21 cellular contexts compared by ENCODE assay signal in the genomic region with DNA sequence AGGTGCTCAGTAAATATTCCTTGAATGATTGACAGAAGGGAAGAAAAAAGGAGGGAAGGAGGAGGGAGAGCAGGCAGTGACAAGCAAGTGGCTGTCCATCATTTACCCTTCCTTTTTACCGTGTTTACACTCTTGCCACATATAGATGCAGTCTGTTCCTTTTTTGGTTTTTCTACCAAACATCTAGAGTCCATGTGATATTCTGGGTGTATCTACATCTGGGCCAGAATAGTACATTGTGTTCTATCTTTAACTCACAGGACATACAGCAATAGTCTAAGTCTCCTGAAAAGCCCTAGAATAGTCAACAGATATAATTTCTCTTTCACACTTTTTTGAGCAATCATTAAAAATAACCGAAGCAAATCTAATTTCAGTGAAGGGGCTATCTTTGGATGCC.
"Had no signal": no experiment of that assay in that cellular context is flagged by ENCODE, and none has a peak within 500 bp of the region (broad histone marks: within the 10 kb centered on the region; RNA-seq: fewer than 3 reads in every experiment).

No MANE protein-coding gene starts in this region.

- H3K9me3 ChIP-seq: colonic mucosa, heart right ventricle, left lung, psoas muscle, stomach had no signal

- H3K4me1 ChIP-seq: colonic mucosa, stomach had no signal

- H3K27me3 ChIP-seq: colonic mucosa, heart right ventricle, left lung, stomach had no signal

- H3K27ac ChIP-seq: colonic mucosa, heart right ventricle, parathyroid adenoma, psoas muscle, stomach had no signal

- DNase-seq: colonic mucosa; dermis blood vessel endothelial cell; effector CD4-positive, alpha-beta T cell; heart right ventricle; hypothalamus; left lung; mesendoderm; naive B cell; psoas muscle; stimulated activated CD4-positive, alpha-beta T cell treated with anti-CD3 and anti-CD28 coated beads, Interleukin-2, amount 100 ng/mL, for 24 hours; stimulated activated CD4-positive, alpha-beta T cell treated with anti-CD3 and anti-CD28 coated beads, Interleukin-4, amount 100 ng/mL, for 4 hours; stimulated activated naive B cell treated with anti-CD40 and anti-IgM and Interleukin-4, amounts not matched to agents 10 μg/mL and 1 μg/mL and 100 μg/mL, for 72 hours; stomach; trophoblast cell had no signal

- H3K9ac ChIP-seq: parathyroid adenoma had no signal

- H3K36me3 ChIP-seq: colonic mucosa, heart right ventricle, left lung, stomach had no signal

- FAIRE-seq: endometrium, islet of Langerhans, urothelium cell line had no signal

- ATAC-seq: esophagus mucosa; left lung; psoas muscle; sciatic nerve; stimulated activated naive B cell treated with anti-CD40 and anti-IgM and Interleukin-4, amounts not matched to agents 10 μg/mL and 1 μg/mL and 100 μg/mL, for 72 hours had no signal

- H3K4me3 ChIP-seq: colonic mucosa, heart right ventricle, left lung, lung, psoas muscle, stomach had no signal
